13 cellular contexts compared by ENCODE assay signal in genomic region chr10:98030991-98031431, GRCh38. TPM values are rescaled to one million over a fixed set of nuclear protein-coding genes. Genes with fewer than 3 reads are reported as not detected.
DNase-seq lines count a peak whose midpoint lies in the region; ATAC-seq and TF ChIP-seq lines count a peak whose summit lies in the region.
"Had no signal": no experiment of that assay in that cellular context is flagged by ENCODE, and none has a peak within 500 bp of the region (broad histone marks: within the 10 kb centered on the region; RNA-seq: fewer than 3 reads in every experiment).

No MANE protein-coding gene starts in this region.

- H2AFZ ChIP-seq in GM23338, result peak overlapping the region; percentile 85

- H3K27ac ChIP-seq in GM23338 (ENCODE audit: low read depth), result no peak overlapping the region
- no peak overlapping the region for H3K27ac ChIP-seq in CD4-positive, alpha-beta T cell (ENCODE audit: low read depth, low read length)

- peak overlapping the region; percentile 83 for H3K4me2 ChIP-seq in GM23338

- peak overlapping the region; percentile 70 for H3K4me3 Mint-ChIP-seq in GM23338
- no peak overlapping the region for H3K4me3 Mint-ChIP-seq in CD4-positive, alpha-beta T cell

- no peak overlapping the region for H3K9ac ChIP-seq in iPS-15b (ENCODE audit: low read depth, low read length)

- H3K79me2 ChIP-seq in GM23338 (replicated peaks; ENCODE audit: insufficient read depth), result no peaks in the 10 kb centered on the region

- POLR2A ChIA-PET in CD4-positive, alpha-beta T cell (lab: Charles Lee), result no interaction called here

- H3K27me3 ChIP-seq in GM23338 (ENCODE audit: insufficient read depth) (peaks cover 83% of the 10 kb centered on the region), iPS-15b (ENCODE audit: control insufficient read depth, insufficient read depth, low read length) (peaks cover 77% of the 10 kb centered on the region)
- peaks cover 75% of the 10 kb centered on the region for H3K27me3 ChIP-seq in CD4-positive, alpha-beta T cell (ENCODE audit: control insufficient read depth, insufficient read depth, low read length)

- DNase-seq in GM23338 (ENCODE audit: low spot score) (peak; percentile 61), astrocyte of the hippocampus (ENCODE audit: low read depth, low spot score) (peak; percentile 38), sciatic nerve (ENCODE audit: low spot score) (no peak), mucosa of gallbladder (ENCODE audit: low spot score) (no peak)
- DNase-seq in CD4-positive, alpha-beta T cell, result no peak
- no peak for DNase-seq in activated CD8-positive, alpha-beta memory T cell treated with anti-CD3 and anti-CD28 coated beads, Interleukin-2, amount 50 U/mL, for 48 hours
- DNase-seq in activated CD4-positive, CD25-positive, alpha-beta regulatory T cell (lab: John Stamatoyannopoulos, UW), result no peak
- DNase-seq: activated gamma-delta T cell; GOT3; NCI-H1417 treated with DMSO at 0.1 percent for 48 hours; RPMI8226; stimulated activated CD4-positive, alpha-beta T cell treated with anti-CD3 and anti-CD28 coated beads, Interleukin-1b, Interleukin-23, amount 100 ng/mL, for 48 hours had no signal

- no peaks in the 10 kb centered on the region for H3K9me3 Mint-ChIP-seq in GM23338
- no peaks in the 10 kb centered on the region for H3K9me3 Mint-ChIP-seq in CD4-positive, alpha-beta T cell

- ATAC-seq in GM23338 (peak; percentile 52), sciatic nerve (peak; percentile 6)
- no peak for ATAC-seq in CD4-positive, alpha-beta T cell (ENCODE audit: poor library complexity)

- peaks cover 7% of the 10 kb centered on the region; the same call in 1 of the 2 replicates for H3K4me1 ChIP-seq in GM23338 (ENCODE audit: insufficient read depth)
- peaks cover 8% of the 10 kb centered on the region for H3K4me1 ChIP-seq in iPS-15b (ENCODE audit: control insufficient read depth, insufficient read depth, low read length)

- H3K27me3 Mint-ChIP-seq in GM23338 (ENCODE audit: insufficient read depth, low read depth, poor library complexity), result peaks cover 69% of the 10 kb centered on the region
- H3K27me3 Mint-ChIP-seq in CD4-positive, alpha-beta T cell, result peaks cover 81% of the 10 kb centered on the region

- H4K20me1 ChIP-seq in GM23338 (replicated peaks; ENCODE audit: insufficient read depth), result peaks cover 17% of the 10 kb centered on the region

- H3K36me3 Mint-ChIP-seq in GM23338 (ENCODE audit: low read depth), result no peaks in the 10 kb centered on the region
- H3K36me3 Mint-ChIP-seq in CD4-positive, alpha-beta T cell (ENCODE audit: low read depth), result no peaks in the 10 kb centered on the region

- H3K36me3 ChIP-seq in GM23338 (ENCODE audit: insufficient read depth) (no peaks in the 10 kb centered on the region), iPS-15b (ENCODE audit: control insufficient read depth, insufficient read depth, low read length) (no peaks in the 10 kb centered on the region)

- no peaks in the 10 kb centered on the region for H3F3A ChIP-seq in GM23338 (replicated peaks; ENCODE audit: low read depth)

- H3K9me3 ChIP-seq in iPS-15b (ENCODE audit: control insufficient read depth, insufficient read depth, low read length), result no peaks in the 10 kb centered on the region
- no peaks in the 10 kb centered on the region for H3K9me3 ChIP-seq in CD4-positive, alpha-beta T cell (ENCODE audit: control insufficient read depth, low read length)

- H3K9me2 ChIP-seq in GM23338 (ENCODE audit: insufficient read depth), result no peaks in the 10 kb centered on the region

- CTCF ChIA-PET in CD4-positive, alpha-beta T cell (lab: Charles Lee), result no interaction called here

- intact Hi-C loops in sciatic nerve (cut with DNase I), result no loop called here
- intact Hi-C loops in CD4-positive, alpha-beta T cell (cut with DNase I, micrococcal nuclease), result no loop called here

- peaks cover 16% of the 10 kb centered on the region for H3K4me1 Mint-ChIP-seq in GM23338
- peaks cover 12% of the 10 kb centered on the region for H3K4me1 Mint-ChIP-seq in CD4-positive, alpha-beta T cell (ENCODE audit: low read depth)

- H3K4me3 ChIP-seq in GM23338, result peak overlapping the region; percentile 79
- peak overlapping the region; percentile 58 for H3K4me3 ChIP-seq in iPS-15b (ENCODE audit: low read depth, low read length)

- no peak for TF ChIP-seq CTCF in GM23338 (conservative IDR thresholded peaks at IDR 0.05; ENCODE audit: low read depth in 2 of 2)
- no peak for TF ChIP-seq CTCF in CD4-positive, alpha-beta T cell (IDR thresholded peaks at IDR 0.05)

- no peak overlapping the region for H3K27ac Mint-ChIP-seq in GM23338
- H3K27ac Mint-ChIP-seq in CD4-positive, alpha-beta T cell, result no peak overlapping the region

TF ChIP-seq in GM23338, 12 proteins besides CTCF, POLR2A, EP300 and RAD21:
- TF ChIP-seq POLR2AphosphoS5 (IDR thresholded peaks at IDR 0.05; ENCODE audit: low read depth) (no peak), ZNF331 (CRISPR knock-in tag; IDR thresholded peaks at IDR 0.05; ENCODE audit: low read depth) (no peak), ETS1 (IDR thresholded peaks at IDR 0.05) (no peak), EZH2 (IDR thresholded peaks at IDR 0.05; ENCODE audit: low read depth, unreplicated experiment) (peak; percentile 8), NANOG (IDR thresholded peaks at IDR 0.05; ENCODE audit: borderline replicate concordance) (no peak)
- TF ChIP-seq, protein P1, sequence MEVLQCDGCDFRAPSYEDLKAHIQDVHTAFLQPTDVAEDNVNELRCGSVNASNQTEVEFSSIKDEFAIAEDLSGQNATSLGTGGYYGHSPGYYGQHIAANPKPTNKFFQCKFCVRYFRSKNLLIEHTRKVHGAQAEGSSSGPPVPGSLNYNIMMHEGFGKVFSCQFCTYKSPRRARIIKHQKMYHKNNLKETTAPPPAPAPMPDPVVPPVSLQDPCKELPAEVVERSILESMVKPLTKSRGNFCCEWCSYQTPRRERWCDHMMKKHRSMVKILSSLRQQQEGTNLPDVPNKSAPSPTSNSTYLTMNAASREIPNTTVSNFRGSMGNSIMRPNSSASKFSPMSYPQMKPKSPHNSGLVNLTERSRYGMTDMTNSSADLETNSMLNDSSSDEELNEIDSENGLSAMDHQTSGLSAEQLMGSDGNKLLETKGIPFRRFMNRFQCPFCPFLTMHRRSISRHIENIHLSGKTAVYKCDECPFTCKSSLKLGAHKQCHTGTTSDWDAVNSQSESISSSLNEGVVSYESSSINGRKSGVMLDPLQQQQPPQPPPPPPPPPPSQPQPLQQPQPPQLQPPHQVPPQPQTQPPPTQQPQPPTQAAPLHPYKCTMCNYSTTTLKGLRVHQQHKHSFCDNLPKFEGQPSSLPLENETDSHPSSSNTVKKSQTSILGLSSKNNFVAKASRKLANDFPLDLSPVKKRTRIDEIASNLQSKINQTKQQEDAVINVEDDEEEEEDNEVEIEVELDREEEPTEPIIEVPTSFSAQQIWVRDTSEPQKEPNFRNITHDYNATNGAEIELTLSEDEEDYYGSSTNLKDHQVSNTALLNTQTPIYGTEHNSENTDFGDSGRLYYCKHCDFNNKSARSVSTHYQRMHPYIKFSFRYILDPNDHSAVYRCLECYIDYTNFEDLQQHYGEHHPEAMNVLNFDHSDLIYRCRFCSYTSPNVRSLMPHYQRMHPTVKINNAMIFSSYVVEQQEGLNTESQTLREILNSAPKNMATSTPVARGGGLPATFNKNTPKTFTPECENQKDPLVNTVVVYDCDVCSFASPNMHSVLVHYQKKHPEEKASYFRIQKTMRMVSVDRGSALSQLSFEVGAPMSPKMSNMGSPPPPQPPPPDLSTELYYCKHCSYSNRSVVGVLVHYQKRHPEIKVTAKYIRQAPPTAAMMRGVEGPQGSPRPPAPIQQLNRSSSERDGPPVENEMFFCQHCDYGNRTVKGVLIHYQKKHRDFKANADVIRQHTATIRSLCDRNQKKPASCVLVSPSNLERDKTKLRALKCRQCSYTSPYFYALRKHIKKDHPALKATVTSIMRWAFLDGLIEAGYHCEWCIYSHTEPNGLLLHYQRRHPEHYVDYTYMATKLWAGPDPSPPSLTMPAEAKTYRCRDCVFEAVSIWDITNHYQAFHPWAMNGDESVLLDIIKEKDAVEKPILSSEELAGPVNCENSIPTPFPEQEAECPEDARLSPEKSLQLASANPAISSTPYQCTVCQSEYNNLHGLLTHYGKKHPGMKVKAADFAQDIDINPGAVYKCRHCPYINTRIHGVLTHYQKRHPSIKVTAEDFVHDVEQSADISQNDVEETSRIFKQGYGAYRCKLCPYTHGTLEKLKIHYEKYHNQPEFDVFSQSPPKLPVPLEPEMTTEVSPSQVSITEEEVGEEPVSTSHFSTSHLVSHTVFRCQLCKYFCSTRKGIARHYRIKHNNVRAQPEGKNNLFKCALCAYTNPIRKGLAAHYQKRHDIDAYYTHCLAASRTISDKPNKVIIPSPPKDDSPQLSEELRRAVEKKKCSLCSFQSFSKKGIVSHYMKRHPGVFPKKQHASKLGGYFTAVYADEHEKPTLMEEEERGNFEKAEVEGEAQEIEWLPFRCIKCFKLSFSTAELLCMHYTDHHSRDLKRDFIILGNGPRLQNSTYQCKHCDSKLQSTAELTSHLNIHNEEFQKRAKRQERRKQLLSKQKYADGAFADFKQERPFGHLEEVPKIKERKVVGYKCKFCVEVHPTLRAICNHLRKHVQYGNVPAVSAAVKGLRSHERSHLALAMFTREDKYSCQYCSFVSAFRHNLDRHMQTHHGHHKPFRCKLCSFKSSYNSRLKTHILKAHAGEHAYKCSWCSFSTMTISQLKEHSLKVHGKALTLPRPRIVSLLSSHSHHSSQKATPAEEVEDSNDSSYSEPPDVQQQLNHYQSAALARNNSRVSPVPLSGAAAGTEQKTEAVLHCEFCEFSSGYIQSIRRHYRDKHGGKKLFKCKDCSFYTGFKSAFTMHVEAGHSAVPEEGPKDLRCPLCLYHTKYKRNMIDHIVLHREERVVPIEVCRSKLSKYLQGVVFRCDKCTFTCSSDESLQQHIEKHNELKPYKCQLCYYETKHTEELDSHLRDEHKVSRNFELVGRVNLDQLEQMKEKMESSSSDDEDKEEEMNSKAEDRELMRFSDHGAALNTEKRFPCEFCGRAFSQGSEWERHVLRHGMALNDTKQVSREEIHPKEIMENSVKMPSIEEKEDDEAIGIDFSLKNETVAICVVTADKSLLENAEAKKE (CRISPR knock-in tag; IDR thresholded peaks at IDR 0.05), result no peak

RNA-seq across cellular contexts. Expression of gene CRTAC1, which starts 0.6 kb away (rescaled TPM):
- 0.74 and 1.2 TPM in 2 replicates for total RNA-seq in GM23338 (2014; rRNA removed; shearing (Covaris generic))
- polyA plus RNA-seq in GM23338 (2016; fragmentation: Nextera tagmentation; extraction: Ambion mirVana), result 0.47 and 0.63 TPM in 2 replicates
- total RNA-seq in sciatic nerve (23.0 TPM), mucosa of gallbladder (1.6 TPM)
- total RNA-seq in CD4-positive, alpha-beta T cell, result not detected

Comparison
In these comparisons a context has a peak if more than half of its experiments do, and no peak if none do; other contexts are left out.
1. DNase-seq: peak in GM23338 (single experiment) and astrocyte of the hippocampus (single experiment); none in sciatic nerve (single experiment), CD4-positive, alpha-beta T cell (0 of 10), mucosa of gallbladder (single experiment), activated CD8-positive, alpha-beta memory T cell treated with anti-CD3 and anti-CD28 coated beads, Interleukin-2, amount 50 U/mL, for 48 hours (single experiment) and activated CD4-positive, CD25-positive, alpha-beta regulatory T cell (0 of 4).